ENCODE assay signal across 15 cellular contexts in genomic region chr16:67407176-67407787, GRCh38. TPM values are rescaled to one million over a fixed set of nuclear protein-coding genes. Genes with fewer than 3 reads are reported as not detected.
DNase-seq lines count a peak whose midpoint lies in the region; ATAC-seq, FAIRE-seq and TF ChIP-seq lines count a peak whose summit lies in the region.
"Had no signal": no experiment of that assay in that cellular context is flagged by ENCODE, and none has a peak within 500 bp of the region (broad histone marks: within the 10 kb centered on the region; RNA-seq: fewer than 3 reads in every experiment).

No MANE protein-coding gene starts in this region.

- H3K9me2 ChIP-seq in PC-9 (ENCODE audit: insufficient read depth) = no peaks in the 10 kb centered on the region

- H3K4me1 Mint-ChIP-seq in stimulated activated memory B cell treated with anti-CD40 and anti-IgM and Interleukin-4, amounts not matched to agents 10 μg/mL and 1 μg/mL and 100 μg/mL, for 72 hours = no peaks in the 10 kb centered on the region
- H3K4me1 Mint-ChIP-seq: memory B cell; stimulated activated naive CD8-positive, alpha-beta T cell treated with anti-CD3 and anti-CD28 coated beads, Interleukin-15, amount 100 ng/mL, for 72 hours had no signal

- intact Hi-C loops in kidney (cut with DNase I) = no loop called here
- intact Hi-C loops in PC-9 (cut with micrococcal nuclease; ENCODE audit: unreplicated experiment) = no loop called here

- no peak for TF ChIP-seq CTCF in bronchial epithelial cell (IDR thresholded peaks at IDR 0.05; ENCODE audit: insufficient read depth, low read length, severe bottlenecking)
- TF ChIP-seq CTCF in kidney (IDR thresholded peaks at IDR 0.05; ENCODE audit: borderline replicate concordance, extremely low read depth, insufficient read depth) = no peak
- no peak for TF ChIP-seq CTCF in PC-9 (conservative IDR thresholded peaks at IDR 0.05)

- CTCF ChIA-PET in PC-9 (lab: Charles Lee) = interaction anchor here (0.6 kb wide), 1 partner anchor 61 kb away, joined by 3 read pairs; no protein-coding TSS in a partner anchor

- H3K4me2 ChIP-seq in PC-9 = no peak overlapping the region

- no peaks in the 10 kb centered on the region for H3K27me3 ChIP-seq in bronchial epithelial cell (ENCODE audit: control insufficient read depth, insufficient read depth, low read length)
- no peaks in the 10 kb centered on the region for H3K27me3 ChIP-seq in PC-9 (ENCODE audit: insufficient read depth, low read depth)
- H3K27me3 ChIP-seq: SJSA1 had no signal

- H3F3A ChIP-seq in PC-9 (ENCODE audit: insufficient read depth, low read depth) = peaks cover 18% of the 10 kb centered on the region; the same call in 1 of the 2 replicates

- no peaks in the 10 kb centered on the region for H3K9me3 Mint-ChIP-seq in stimulated activated memory B cell treated with anti-CD40 and anti-IgM and Interleukin-4, amounts not matched to agents 10 μg/mL and 1 μg/mL and 100 μg/mL, for 72 hours
- H3K9me3 Mint-ChIP-seq: dendritic cell treated with granulocyte-macrophage colony-stimulating factor and Interleukin-4, amounts not matched to agents 40 ng/mL and 50 ng/mL, for 4 days; memory B cell; stimulated activated naive CD8-positive, alpha-beta T cell treated with anti-CD3 and anti-CD28 coated beads, Interleukin-15, amount 100 ng/mL, for 72 hours had no signal

- no peak overlapping the region for H3K27ac Mint-ChIP-seq in stimulated activated memory B cell treated with anti-CD40 and anti-IgM and Interleukin-4, amounts not matched to agents 10 μg/mL and 1 μg/mL and 100 μg/mL, for 72 hours
- H3K27ac Mint-ChIP-seq: dendritic cell treated with granulocyte-macrophage colony-stimulating factor and Interleukin-4, amounts not matched to agents 40 ng/mL and 50 ng/mL, for 4 days; memory B cell; stimulated activated naive CD8-positive, alpha-beta T cell treated with anti-CD3 and anti-CD28 coated beads, Interleukin-15, amount 100 ng/mL, for 72 hours had no signal

- H3K4me1 ChIP-seq in kidney (ENCODE audit: control insufficient read depth in 1 of 2, insufficient read depth in 1 of 2, low read depth in 1 of 2, low read length in 2 of 2) (peaks cover 3 to 10% of the 10 kb centered on the region in 2 donors), PC-9 (replicated peaks; ENCODE audit: insufficient read depth) (peaks cover 36% of the 10 kb centered on the region)

- no peaks in the 10 kb centered on the region for H4K20me1 ChIP-seq in PC-9 (ENCODE audit: insufficient read depth)

- no TSS peak for BruUV-seq in PC-9 (replicated peaks; lab: Mats Ljungman, UMichigan)

- peak; percentile 17 for ATAC-seq in stimulated activated memory B cell treated with anti-CD40 and anti-IgM and Interleukin-4, amounts not matched to agents 10 μg/mL and 1 μg/mL and 100 μg/mL, for 72 hours
- ATAC-seq in GM21515 (IDR thresholded peaks at IDR 0.05; ENCODE audit: unreplicated experiment) (no peak), left lobe of liver (no peak)
- ATAC-seq: stimulated activated naive CD8-positive, alpha-beta T cell treated with anti-CD3 and anti-CD28 coated beads, Interleukin-15, amount 100 ng/mL, for 72 hours had no signal

- H3K36me3 ChIP-seq in bronchial epithelial cell (ENCODE audit: control insufficient read depth, insufficient read depth, low read length) (no peaks in the 10 kb centered on the region), kidney (ENCODE audit: control insufficient read depth in 1 of 2, insufficient read depth in 2 of 2, low read length in 2 of 2) (no peaks in the 10 kb centered on the region), PC-9 (ENCODE audit: low read depth) (no peaks in the 10 kb centered on the region)
- H3K36me3 ChIP-seq: SJSA1 had no signal

- peak; percentile 82 for FAIRE-seq in HTR-8/SVneo (lab: Jason Lieb, UNC)
- FAIRE-seq in bronchial epithelial cell (lab: Jason Lieb, UNC) = no peak
- no peak for FAIRE-seq in kidney (lab: Jason Lieb, UNC)

- H3K4me3 Mint-ChIP-seq in stimulated activated memory B cell treated with anti-CD40 and anti-IgM and Interleukin-4, amounts not matched to agents 10 μg/mL and 1 μg/mL and 100 μg/mL, for 72 hours = no peak overlapping the region
- H3K4me3 Mint-ChIP-seq: dendritic cell treated with granulocyte-macrophage colony-stimulating factor and Interleukin-4, amounts not matched to agents 40 ng/mL and 50 ng/mL, for 4 days; memory B cell; stimulated activated naive CD8-positive, alpha-beta T cell treated with anti-CD3 and anti-CD28 coated beads, Interleukin-15, amount 100 ng/mL, for 72 hours had no signal

- H3K9me3 ChIP-seq in kidney (ENCODE audit: control insufficient read depth in 1 of 2, low read length in 2 of 2) = no peaks in the 10 kb centered on the region
- H3K9me3 ChIP-seq in PC-9 (ENCODE audit: insufficient read depth, low read depth) = no peaks in the 10 kb centered on the region
- H3K9me3 ChIP-seq: SJSA1 had no signal

- H3K9ac ChIP-seq in kidney (ENCODE audit: low read length in 2 of 2) = no peak overlapping the region

- no peak overlapping the region for H3K27ac ChIP-seq in kidney (ENCODE audit: low read depth in 2 of 2, low read length in 2 of 2)
- no peak overlapping the region for H3K27ac ChIP-seq in PC-9
- H3K27ac ChIP-seq: SJSA1 had no signal

- H3K27me3 Mint-ChIP-seq in stimulated activated memory B cell treated with anti-CD40 and anti-IgM and Interleukin-4, amounts not matched to agents 10 μg/mL and 1 μg/mL and 100 μg/mL, for 72 hours = peaks cover 38% of the 10 kb centered on the region

- POLR2A ChIA-PET in PC-9 (lab: Charles Lee; ENCODE audit: unreplicated experiment) = no interaction called here

- no peaks in the 10 kb centered on the region for H3K79me2 ChIP-seq in PC-9 (ENCODE audit: low read depth)

- H2AFZ ChIP-seq in PC-9 = no peak overlapping the region

- H3K36me3 Mint-ChIP-seq in stimulated activated memory B cell treated with anti-CD40 and anti-IgM and Interleukin-4, amounts not matched to agents 10 μg/mL and 1 μg/mL and 100 μg/mL, for 72 hours = no peaks in the 10 kb centered on the region
- H3K36me3 Mint-ChIP-seq: memory B cell had no signal

- DNase-seq in HTR-8/SVneo (ENCODE audit: insufficient read length, low spot score) (no peak), bronchial epithelial cell (ENCODE audit: low read depth) (peak; percentile 53), kidney (peak; percentile 52), left lobe of liver (ENCODE audit: low spot score) (no peak), PC-9 (no peak)
- DNase-seq in stimulated activated naive CD4-positive, alpha-beta T cell treated with Interleukin-2 at 50 U/mL for 16 hours (lab: John Stamatoyannopoulos, UW) = no peak
- DNase-seq: activated CD8-positive, alpha-beta memory T cell treated with anti-CD3 and anti-CD28 coated beads, Interleukin-2, amount 50 U/mL, for 48 hours; NCI-H146; NCI-H69; stimulated activated naive CD8-positive, alpha-beta T cell treated with anti-CD3 and anti-CD28 coated beads, Interleukin-15, amount 100 ng/mL, for 72 hours had no signal

- H3K4me3 ChIP-seq in bronchial epithelial cell (ENCODE audit: low read depth, low read length) = no peak overlapping the region
- H3K4me3 ChIP-seq in kidney (ENCODE audit: low read length in 2 of 2) = no peak overlapping the region
- H3K4me3 ChIP-seq in PC-9 = no peak overlapping the region
- H3K4me3 ChIP-seq: SJSA1 had no signal

RNA-seq across cellular contexts. Expression of gene ZDHHC1, which starts 9.0 kb away (rescaled TPM):
- total RNA-seq in bronchial epithelial cell = 1.8 and 4.1 TPM in 2 replicates
- total RNA-seq in kidney = 23.6 TPM
- polyA plus RNA-seq in kidney (ENCODE audit: insufficient read depth, low read depth, low replicate concordance) = 14.6 TPM
- 1.6 TPM for total RNA-seq in left lobe of liver
- total RNA-seq in PC-9 (2021) = 12.8 and 14.9 TPM in 2 replicates

RNA-seq across cellular contexts. Expression of gene TPPP3, which starts 14.0 kb away (rescaled TPM):
- total RNA-seq in bronchial epithelial cell (0.13 TPM in 1 of 2 replicates, not detected in the other), kidney (8.2 TPM), left lobe of liver (0.40 TPM), PC-9 (2021) (3.1 and 4.5 TPM in 2 replicates)
- 108 TPM for polyA plus RNA-seq in kidney (ENCODE audit: insufficient read depth, low read depth, low replicate concordance)
- total RNA-seq: SJSA1 had no signal

RNA-seq across cellular contexts. Expression of gene HSD11B2, which starts 23.6 kb away (rescaled TPM):
- total RNA-seq in bronchial epithelial cell (2.1 and 2.3 TPM in 2 replicates), kidney (139 TPM), left lobe of liver (3.1 TPM), PC-9 (2021) (5.0 and 5.3 TPM in 2 replicates)
- 1,022 TPM for polyA plus RNA-seq in kidney (ENCODE audit: insufficient read depth, low read depth, low replicate concordance)
- total RNA-seq: SJSA1 had no signal

Comparison
In these comparisons a context has a peak if more than half of its experiments do, and no peak if none do; other contexts are left out.
1. DNase-seq: peak in bronchial epithelial cell (single experiment) and kidney (single experiment); none in HTR-8/SVneo (single experiment), stimulated activated naive CD4-positive, alpha-beta T cell treated with Interleukin-2 at 50 U/mL for 16 hours (single experiment), left lobe of liver (single experiment) and PC-9 (0 of 2).
2. RNA of gene HSD11B2, which starts 23.6 kb away (total RNA-seq): 139 TPM in kidney (single experiment); 5.0 to 5.3 TPM in PC-9, 3.1 TPM in left lobe of liver (single experiment) and 2.1 to 2.3 TPM in bronchial epithelial cell; every median in the first group is over 10 times any median in the second.